Comparison of ENCODE assay signal across 13 cellular contexts in genomic region chr13:47100214-47100853, GRCh38.
A peak's percentile ranks its signal among the peaks of the same experiment; 100 is the strongest.
DNase-seq lines count a peak whose midpoint lies in the region; ATAC-seq lines count a peak whose summit lies in the region.
"Had no signal": no experiment of that assay in that cellular context is flagged by ENCODE, and none has a peak within 500 bp of the region (broad histone marks: within the 10 kb centered on the region; RNA-seq: fewer than 3 reads in every experiment).

No MANE protein-coding gene starts in this region.

- ATAC-seq in HG02571 (IDR thresholded peaks at IDR 0.05; ENCODE audit: unreplicated experiment), result peak; percentile 83
- ATAC-seq in HG03196 (IDR thresholded peaks at IDR 0.05; ENCODE audit: unreplicated experiment), result peak; percentile 79
- ATAC-seq: stimulated activated naive CD8-positive, alpha-beta T cell treated with anti-CD3 and anti-CD28 coated beads, Interleukin-15, amount 100 ng/mL, for 72 hours had no signal

- DNase-seq in NCI-H82 (lab: John Stamatoyannopoulos, UW), result peak; percentile 13
- DNase-seq in NCI-H82 treated with DMSO at 0.1 percent for 48 hours (lab: John Stamatoyannopoulos, UW; ENCODE audit: unreplicated experiment), result no peak
- no peak for DNase-seq in NCI-H1048 (lab: John Stamatoyannopoulos, UW)
- no peak for DNase-seq in stimulated activated CD4-positive, alpha-beta T cell treated with anti-CD3 and anti-CD28 coated beads, Interleukin-2, amount 100 ng/mL, for 24 hours
- no peak for DNase-seq in dermis blood vessel endothelial cell
- DNase-seq in SK-N-DZ (ENCODE audit: low spot score), result no peak
- DNase-seq: activated CD4-positive, alpha-beta memory T cell treated with anti-CD3 and anti-CD28 coated beads for 36 hours; activated naive CD4-positive, alpha-beta T cell treated with anti-CD3 and anti-CD28 coated beads for 36 hours; DMS153; stimulated activated naive CD8-positive, alpha-beta T cell treated with anti-CD3 and anti-CD28 coated beads, Interleukin-15, amount 100 ng/mL, for 72 hours; T-helper 1 cell had no signal
